In the genomic region with DNA sequence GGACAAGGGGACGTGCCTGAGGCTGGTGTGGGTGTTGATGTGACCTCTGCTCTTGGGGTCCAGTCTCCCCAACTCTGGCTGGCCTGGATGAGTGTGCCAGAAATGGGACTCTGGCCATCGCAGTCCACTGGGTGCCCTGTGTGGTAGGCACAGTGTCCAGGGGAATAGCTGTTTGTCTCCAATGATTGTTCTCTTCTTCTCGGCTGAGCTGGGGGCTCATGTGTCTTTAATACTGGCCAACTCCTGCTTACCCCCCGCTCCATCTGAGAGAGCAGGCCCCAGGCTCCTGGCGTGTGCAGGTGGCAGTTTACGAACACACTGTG, we compare ENCODE assay signal across 15 cellular contexts. TPM values are rescaled to one million over a fixed set of nuclear protein-coding genes. Genes with fewer than 3 reads are reported as not detected.
A peak's percentile ranks its signal among the peaks of the same experiment; 100 is the strongest.
DNase-seq lines count a peak whose midpoint lies in the region; ATAC-seq, FAIRE-seq and TF ChIP-seq lines count a peak whose summit lies in the region.
"Had no signal": no experiment of that assay in that cellular context is flagged by ENCODE, and none has a peak within 500 bp of the region (broad histone marks: within the 10 kb centered on the region; RNA-seq: fewer than 3 reads in every experiment).

No MANE protein-coding gene starts in this region.

- H3K4me1 ChIP-seq in breast epithelium (peaks cover 0 to 2% of the 10 kb centered on the region in 2 donors), ascending aorta (peaks cover 18 to 68% of the 10 kb centered on the region in 2 donors), tibial artery (peaks cover 11 to 72% (median 59%) of the 10 kb centered on the region in 4 donors), mesendoderm (ENCODE audit: control insufficient read depth, low read depth, low read length) (no peaks in the 10 kb centered on the region)
- peaks cover 45 to 46% of the 10 kb centered on the region in 2 donors for H3K4me1 ChIP-seq in naive thymus-derived CD4-positive, alpha-beta T cell (ENCODE audit: control insufficient read depth in 2 of 2, insufficient read depth in 2 of 2, low read length in 2 of 2)

- no peaks in the 10 kb centered on the region for H3K27me3 ChIP-seq in breast epithelium
- no peaks in the 10 kb centered on the region for H3K27me3 ChIP-seq in ascending aorta
- H3K27me3 ChIP-seq in naive thymus-derived CD4-positive, alpha-beta T cell (ENCODE audit: control insufficient read depth in 2 of 2, insufficient read depth in 2 of 2, low read length in 2 of 2) = no peaks in the 10 kb centered on the region
- H3K27me3 ChIP-seq in tibial artery = no peaks in the 10 kb centered on the region
- H3K27me3 ChIP-seq in mesendoderm (ENCODE audit: insufficient read depth, low read length, poor library complexity) = no peaks in the 10 kb centered on the region
- H3K27me3 ChIP-seq: uterus had no signal

- H3K36me3 ChIP-seq in breast epithelium (no peaks in the 10 kb centered on the region), ascending aorta (no peaks in the 10 kb centered on the region), tibial artery (no peaks in the 10 kb centered on the region), mesendoderm (ENCODE audit: control insufficient read depth, insufficient read depth, low read length) (no peaks in the 10 kb centered on the region)
- no peaks in the 10 kb centered on the region for H3K36me3 ChIP-seq in naive thymus-derived CD4-positive, alpha-beta T cell (ENCODE audit: control insufficient read depth in 2 of 3, insufficient read depth in 3 of 3, low read length in 3 of 3)
- H3K36me3 ChIP-seq: left ventricle myocardium inferior, uterus had no signal

- no peak for ATAC-seq in naive thymus-derived CD4-positive, alpha-beta T cell

- DNase-seq in breast epithelium (ENCODE audit: low spot score in 2 of 2) (no peak), MCF 10A (ENCODE audit: unreplicated experiment) (no peak), ascending aorta (ENCODE audit: low spot score in 2 of 2) (no peak), tibial artery (no peak), mesendoderm (no peak), GM12891 (ENCODE audit: insufficient read length, low spot score) (no peak), NCI-H1105 (lab: John Stamatoyannopoulos, UW) (no peak)
- no peak for DNase-seq in naive thymus-derived CD4-positive, alpha-beta T cell
- DNase-seq: activated CD8-positive, alpha-beta memory T cell treated with anti-CD3 and anti-CD28 coated beads, Interleukin-2, amount 50 U/mL, for 48 hours; activated gamma-delta T cell; amniotic stem cell; glutamatergic neuron; uterus had no signal

- H3K27ac ChIP-seq in breast epithelium = peak overlapping the region; percentile 68 to 91
- H3K27ac ChIP-seq in ascending aorta = peak overlapping the region; percentile 0 to 33
- no peak overlapping the region for H3K27ac ChIP-seq in naive thymus-derived CD4-positive, alpha-beta T cell (ENCODE audit: low read depth, low read length)
- peak overlapping the region; percentile 24 to 95 for H3K27ac ChIP-seq in tibial artery
- H3K27ac ChIP-seq in mesendoderm (ENCODE audit: low read depth, low read length) = no peak overlapping the region
- H3K27ac ChIP-seq: uterus had no signal

- no peaks in the 10 kb centered on the region for H3K27me3 Mint-ChIP-seq in MCF 10A (ENCODE audit: insufficient read depth, unreplicated experiment)
- peaks cover 0 to 4% (median 0%) of the 10 kb centered on the region in 5 donors for H3K27me3 Mint-ChIP-seq in naive thymus-derived CD4-positive, alpha-beta T cell

- H3K79me1 ChIP-seq in mesendoderm (ENCODE audit: low read length) = no peaks in the 10 kb centered on the region

- H4K5ac ChIP-seq in mesendoderm (ENCODE audit: low read length) = no peak overlapping the region

- H3K27ac Mint-ChIP-seq in MCF 10A (ENCODE audit: low read depth, unreplicated experiment) = no peak overlapping the region
- peak overlapping the region in 6 of 9 donors; percentile 38 to 92 (median 64) for H3K27ac Mint-ChIP-seq in naive thymus-derived CD4-positive, alpha-beta T cell

- H4K8ac ChIP-seq in mesendoderm (ENCODE audit: low read depth, low read length) = no peak overlapping the region

- POLR2A ChIA-PET in MCF 10A (lab: Yijun Ruan, JAX) = no interaction called here
- POLR2A ChIA-PET in naive thymus-derived CD4-positive, alpha-beta T cell (lab: Charles Lee) = interaction anchor here (0.7 to 6.7 kb wide), 4 partner anchors 37 to 183 kb away, joined by 3 to 120 read pairs (median 56); a partner anchor contains a TSS

- no peak overlapping the region for H2BK15ac ChIP-seq in mesendoderm (replicated peaks; ENCODE audit: low read depth)

- no peak overlapping the region for H2BK120ac ChIP-seq in mesendoderm (ENCODE audit: low read depth, low read length)

- H3K9me3 Mint-ChIP-seq in MCF 10A (ENCODE audit: unreplicated experiment) = no peaks in the 10 kb centered on the region
- H3K9me3 Mint-ChIP-seq in naive thymus-derived CD4-positive, alpha-beta T cell = peaks cover 0 to 4% (median 0%) of the 10 kb centered on the region in 11 donors

- BruUV-seq in MCF 10A (replicated peaks; lab: Mats Ljungman, UMichigan) = no TSS peak

- no peak for FAIRE-seq in GM12891 (lab: Jason Lieb, UNC)

- H3K56ac ChIP-seq in mesendoderm (ENCODE audit: low read length) = no peak overlapping the region

- intact Hi-C loops in breast epithelium (cut with DNase I; ENCODE audit: low total_unique reads) = loop anchor here (5.0 kb wide), 1 partner anchor 1014 kb away; no protein-coding TSS in a partner anchor
- intact Hi-C loops in MCF 10A (cut with micrococcal nuclease) = loop anchor here (5.0 kb wide), 1 partner anchor 54 kb away; no protein-coding TSS in a partner anchor
- intact Hi-C loops in ascending aorta (cut with DNase I) = no loop called here
- intact Hi-C loops in naive thymus-derived CD4-positive, alpha-beta T cell (cut with micrococcal nuclease) = loop anchor here in 1 of 2 donors (10.0 kb wide), 1 partner anchor 59 kb away; no protein-coding TSS in a partner anchor
- intact Hi-C loops in tibial artery (cut with DNase I; ENCODE audit: low total_unique reads) = loop anchor here (2.0 kb wide), 1 partner anchor 43 kb away; no protein-coding TSS in a partner anchor

- H3K4ac ChIP-seq in mesendoderm (ENCODE audit: low read depth, low read length) = no peak overlapping the region

- no peak overlapping the region for H3K4me2 ChIP-seq in mesendoderm (ENCODE audit: low read length)

- H3K9me3 ChIP-seq in breast epithelium (no peaks in the 10 kb centered on the region), ascending aorta (no peaks in the 10 kb centered on the region), tibial artery (no peaks in the 10 kb centered on the region)
- no peaks in the 10 kb centered on the region for H3K9me3 ChIP-seq in naive thymus-derived CD4-positive, alpha-beta T cell (ENCODE audit: control insufficient read depth in 2 of 3, low read length in 3 of 3)
- H3K9me3 ChIP-seq: uterus had no signal

- H3K9ac ChIP-seq in mesendoderm (ENCODE audit: low read length) = no peak overlapping the region

- H3K4me1 Mint-ChIP-seq in MCF 10A (ENCODE audit: insufficient read depth, unreplicated experiment) = no peaks in the 10 kb centered on the region
- H3K4me1 Mint-ChIP-seq in naive thymus-derived CD4-positive, alpha-beta T cell = peaks cover 42 to 68% (median 62%) of the 10 kb centered on the region in 7 donors

- TF ChIP-seq POLR2A in breast epithelium (IDR thresholded peaks at IDR 0.05) (no peak), GM12891 (IDR thresholded peaks at IDR 0.05; ENCODE audit: low read depth, low read length) (no peak)

- H3K4me3 Mint-ChIP-seq in MCF 10A (ENCODE audit: unreplicated experiment) = no peak overlapping the region
- H3K4me3 Mint-ChIP-seq in naive thymus-derived CD4-positive, alpha-beta T cell = peak overlapping the region in 5 of 10 donors; percentile 32 to 94 (median 41)

- H3K4me3 ChIP-seq in breast epithelium = peak overlapping the region in 1 of 3 donors; percentile 25
- no peak overlapping the region for H3K4me3 ChIP-seq in ascending aorta
- H3K4me3 ChIP-seq in naive thymus-derived CD4-positive, alpha-beta T cell (ENCODE audit: low read length) = no peak overlapping the region
- no peak overlapping the region for H3K4me3 ChIP-seq in tibial artery
- no peak overlapping the region for H3K4me3 ChIP-seq in mesendoderm (ENCODE audit: low read length)
- H3K4me3 ChIP-seq: left ventricle myocardium inferior, skin epidermis, uterus had no signal

- no peak overlapping the region for H2AK5ac ChIP-seq in mesendoderm (ENCODE audit: low read length)

- H3K79me2 ChIP-seq in mesendoderm (ENCODE audit: control insufficient read depth, insufficient read depth, low read length) = no peaks in the 10 kb centered on the region

- H3K36me3 Mint-ChIP-seq in MCF 10A (ENCODE audit: insufficient read depth, unreplicated experiment) = peaks cover 6% of the 10 kb centered on the region
- H3K36me3 Mint-ChIP-seq in naive thymus-derived CD4-positive, alpha-beta T cell = peaks cover 0 to 14% (median 0%) of the 10 kb centered on the region in 5 donors

- H3K18ac ChIP-seq in mesendoderm (ENCODE audit: low read length) = no peak overlapping the region

- H3K23ac ChIP-seq in mesendoderm (ENCODE audit: low read length) = no peak overlapping the region

- no CpG with 5 or more reads among the region's 6 CpGs for WGBS in mesendoderm (ENCODE audit: extremely low coverage, insufficient coverage, low lambda C conversion rate)

- CTCF ChIA-PET in MCF 10A (lab: Yijun Ruan, JAX) = interaction anchor here (2.8 kb wide), 1 partner anchor 60 kb away, joined by 9 read pairs; no protein-coding TSS in a partner anchor
- CTCF ChIA-PET in naive thymus-derived CD4-positive, alpha-beta T cell (lab: Charles Lee) = interaction anchor here (0.6 to 5.1 kb wide), 7 partner anchors 11 to 62 kb away, joined by 4 to 44 read pairs (median 5); no protein-coding TSS in a partner anchor

- no peak for TF ChIP-seq CTCF in breast epithelium (IDR thresholded peaks at IDR 0.05)
- no peak for TF ChIP-seq CTCF in MCF 10A (IDR thresholded peaks at IDR 0.05; ENCODE audit: unreplicated experiment)
- no peak for TF ChIP-seq CTCF in ascending aorta (IDR thresholded peaks at IDR 0.05)
- no peak for TF ChIP-seq CTCF in tibial artery (IDR thresholded peaks at IDR 0.05)

- no peak overlapping the region for H2BK5ac ChIP-seq in mesendoderm (ENCODE audit: low read length)

TF ChIP-seq in GM12891, 5 proteins besides CTCF, POLR2A, EP300 and RAD21:
- TF ChIP-seq SPI1 (IDR thresholded peaks at IDR 0.05; ENCODE audit: low read depth, low read length) = no peak
- TF ChIP-seq POLR2AphosphoS5 (IDR thresholded peaks at IDR 0.05; ENCODE audit: low read depth, low read length) = no peak
- TF ChIP-seq POU2F2 (IDR thresholded peaks at IDR 0.05; ENCODE audit: low read depth, low read length) = no peak
- no peak for TF ChIP-seq PAX5 (IDR thresholded peaks at IDR 0.05; ENCODE audit: insufficient read depth, low read length, severe bottlenecking)
- no peak for TF ChIP-seq TAF1 (IDR thresholded peaks at IDR 0.05; ENCODE audit: low read depth, low read length)

RNA-seq across cellular contexts. Expression of a gene that starts 45.0 kb away (rescaled TPM):
- total RNA-seq in breast epithelium (10 to 100 TPM in 2 of 3 donors, 1 to 10 TPM in 1; 5.1 to 13.5 (median 10.5) TPM), MCF 10A (2022) (5.1 and 5.8 TPM in 2 replicates), ascending aorta (24.6 TPM)
- total RNA-seq in naive thymus-derived CD4-positive, alpha-beta T cell = 100 to 1,000 TPM in 4 of 5 experiments, 10 to 100 TPM in 1; 70.6 to 260 (median 127) TPM
- 100 to 1,000 TPM in 1 of 2 donors, 10 to 100 TPM in 1; 63.0 to 129 TPM for polyA plus RNA-seq in naive thymus-derived CD4-positive, alpha-beta T cell
- polyA plus RNA-seq in mesendoderm (2013, experiment 1 of 2) = 60.0 TPM
- 60.7 TPM for polyA plus RNA-seq in mesendoderm (2013, experiment 2 of 2)
- 82.1 TPM for polyA plus RNA-seq in GM12891 (2012; ENCODE audit: low read depth, missing spikeins)

Comparison
In these comparisons a context has a peak if more than half of its experiments do, and no peak if none do; other contexts are left out.
1. H3K27ac ChIP-seq: peak in breast epithelium (2 of 2), ascending aorta (2 of 2) and tibial artery (2 of 2); none in naive thymus-derived CD4-positive, alpha-beta T cell (single experiment) and mesendoderm (single experiment).